In genomic region chr19:1416014-1416841, GRCh38 we compare ENCODE assay signal across 1 cellular context.
TF ChIP-seq lines count a peak whose summit lies in the region.

No MANE protein-coding gene starts in this region.

TF ChIP-seq in SK-N-SH, 30 proteins besides CTCF, POLR2A, EP300 and RAD21 (continued from another document):
- TF ChIP-seq REST (IDR thresholded peaks at IDR 0.05; ENCODE audit: low read depth, low read length) (no peak), MXI1 (IDR thresholded peaks at IDR 0.05; ENCODE audit: low read depth, low read length) (no peak), FOSL2 (IDR thresholded peaks at IDR 0.05; ENCODE audit: borderline replicate concordance, low read depth) (no peak), TCF12 (IDR thresholded peaks at IDR 0.05) (no peak), IRF3 (IDR thresholded peaks at IDR 0.05; ENCODE audit: low read depth, low read length) (no peak), FOXJ3 (CRISPR knock-in tag; IDR thresholded peaks at IDR 0.05) (no peak), MEF2A (IDR thresholded peaks at IDR 0.05; ENCODE audit: borderline replicate concordance, low read depth) (no peak), FOXM1 (IDR thresholded peaks at IDR 0.05; ENCODE audit: low read depth) (no peak), EZH2phosphoT487 (IDR thresholded peaks at IDR 0.05; ENCODE audit: borderline replicate concordance, low read depth) (no peak), NRF1 (IDR thresholded peaks at IDR 0.05; ENCODE audit: low read depth, low read length) (no peak), MAX (IDR thresholded peaks at IDR 0.05; ENCODE audit: low read depth) (no peak), SIN3A (IDR thresholded peaks at IDR 0.05; ENCODE audit: borderline replicate concordance, low read depth, low read length) (no peak), SMC3 (IDR thresholded peaks at IDR 0.05; ENCODE audit: low read depth, low read length) (no peak), TAF1 (IDR thresholded peaks at IDR 0.05; ENCODE audit: borderline replicate concordance, low read depth, low read length) (no peak), NFIC (IDR thresholded peaks at IDR 0.05; ENCODE audit: borderline replicate concordance) (no peak)
- TF ChIP-seq, protein P1, sequence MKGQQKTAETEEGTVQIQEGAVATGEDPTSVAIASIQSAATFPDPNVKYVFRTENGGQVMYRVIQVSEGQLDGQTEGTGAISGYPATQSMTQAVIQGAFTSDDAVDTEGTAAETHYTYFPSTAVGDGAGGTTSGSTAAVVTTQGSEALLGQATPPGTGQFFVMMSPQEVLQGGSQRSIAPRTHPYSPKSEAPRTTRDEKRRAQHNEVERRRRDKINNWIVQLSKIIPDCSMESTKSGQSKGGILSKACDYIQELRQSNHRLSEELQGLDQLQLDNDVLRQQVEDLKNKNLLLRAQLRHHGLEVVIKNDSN (IDR thresholded peaks at IDR 0.05; ENCODE audit: borderline replicate concordance, low read depth), result no peak
